In genomic region chr2:106628377-106628776, GRCh38 we compare ENCODE assay signal across 7 cellular contexts.
"Had no signal": no experiment of that assay in that cellular context is flagged by ENCODE, and none has a peak within 500 bp of the region (broad histone marks: within the 10 kb centered on the region; RNA-seq: fewer than 3 reads in every experiment).

No MANE protein-coding gene starts in this region.

- H3K9ac ChIP-seq: KMS-11 had no signal

- H3K4me3 ChIP-seq: K562 had no signal

- FAIRE-seq: HTR-8/SVneo, K562 had no signal

- DNase-seq: IMR-90, KBM-7, KG1 had no signal

- H3K4me2 ChIP-seq: KMS-11 had no signal

- ATAC-seq: K562 had no signal

- H3K27ac ChIP-seq: HL-60, KMS-11 had no signal
